ENCODE assay signal across 18 cellular contexts in the genomic region with DNA sequence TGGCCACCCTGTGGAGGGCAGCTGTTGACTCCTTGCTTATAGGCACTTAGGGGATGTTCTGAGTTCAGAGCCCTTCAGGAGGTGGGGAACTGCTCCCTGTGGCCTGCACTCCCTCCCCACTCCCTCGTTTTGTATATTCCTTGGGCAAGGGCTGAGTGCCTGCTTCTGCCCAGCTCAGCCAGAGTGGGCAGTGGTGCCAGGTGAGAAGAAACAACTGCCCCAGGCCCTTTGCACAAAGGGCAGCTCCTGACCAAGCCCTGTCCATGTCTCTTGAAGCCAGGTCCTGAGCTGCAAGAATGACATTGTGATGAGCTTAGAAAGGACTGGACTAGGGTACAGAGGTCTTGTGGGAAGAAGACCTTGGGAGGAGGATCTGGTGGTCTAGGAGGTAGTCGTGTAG. TPM values are rescaled to one million over a fixed set of nuclear protein-coding genes. Genes with fewer than 3 reads are reported as not detected.
DNase-seq lines count a peak whose midpoint lies in the region; ATAC-seq and TF ChIP-seq lines count a peak whose summit lies in the region.
"Had no signal": no experiment of that assay in that cellular context is flagged by ENCODE, and none has a peak within 500 bp of the region (broad histone marks: within the 10 kb centered on the region; RNA-seq: fewer than 3 reads in every experiment).

No MANE protein-coding gene starts in this region.

- no peaks in the 10 kb centered on the region for H4K20me1 ChIP-seq in PC-9 (ENCODE audit: insufficient read depth)

- H3K4me3 ChIP-seq in PC-9 (no peak overlapping the region), lower lobe of right lung (no peak overlapping the region), dorsolateral prefrontal cortex (no peak overlapping the region), prostate gland (no peak overlapping the region)
- H3K4me3 ChIP-seq: body of pancreas, right atrium auricular region, SJSA1 had no signal

- in situ Hi-C loops in KBM-7 (cut with MboI; ENCODE audit: low pct_unique_long_range_greater_than_20kb, low sequenced_read_pairs): loop anchor here (25.0 kb wide), 1 partner anchor 701 kb away; the partner anchor contains the start of gene MASP2

- TF ChIP-seq POLR2A in prostate gland (IDR thresholded peaks at IDR 0.05): no peak

- no TSS peak for BruUV-seq in PC-9 (replicated peaks; lab: Mats Ljungman, UMichigan)

- WGBS in prostate gland: 76% methylated on average over 2 of the region's 2 CpGs

- CTCF ChIA-PET in PC-9 (lab: Charles Lee): no interaction called here

- no peaks in the 10 kb centered on the region for H3K9me2 ChIP-seq in PC-9 (ENCODE audit: insufficient read depth)

- DNase-seq in activated T-cell treated with anti-CD3 and anti-CD28 coated beads, Interleukin-2, amount 50 U/mL, for 24 hours: no peak
- DNase-seq in activated T-cell treated with anti-CD3 and anti-CD28 coated beads for 4 hours (no peak), PC-9 (no peak), lower lobe of right lung (no peak), substantia nigra (lab: John Stamatoyannopoulos, UW) (no peak), dorsolateral prefrontal cortex (no peak), KBM-7 (no peak), prostate gland (ENCODE audit: low spot score) (no peak)
- DNase-seq: activated CD4-positive, alpha-beta T cell treated with anti-CD3 and anti-CD28 coated beads, Interleukin-2, amount 50 U/mL, for 48 hours; activated gamma-delta T cell treated with Interleukin-2 at 50 U/mL for 16 hours; body of pancreas; hippocampal formation; left colon; NCI-H1105; NCI-H2227 treated with DMSO at 0.1 percent for 48 hours; stimulated activated CD4-positive, alpha-beta T cell treated with anti-CD3 and anti-CD28 coated beads, Interleukin-2, amount 100 ng/mL, for 24 hours had no signal

- TF ChIP-seq CTCF in PC-9 (conservative IDR thresholded peaks at IDR 0.05): no peak
- no peak for TF ChIP-seq CTCF in lower lobe of right lung (IDR thresholded peaks at IDR 0.05)
- TF ChIP-seq CTCF in dorsolateral prefrontal cortex (IDR thresholded peaks at IDR 0.05 in 54 of 56, conservative IDR thresholded peaks at IDR 0.05 in 2 of 56; ENCODE audit: low read depth in 1 of 56, partially characterized antibody in 56 of 56): no peak
- no peak for TF ChIP-seq CTCF in prostate gland (IDR thresholded peaks at IDR 0.05)

- no peaks in the 10 kb centered on the region for H3K27me3 ChIP-seq in PC-9 (ENCODE audit: insufficient read depth, low read depth)
- no peaks in the 10 kb centered on the region for H3K27me3 ChIP-seq in lower lobe of right lung (ENCODE audit: low read depth)
- no peaks in the 10 kb centered on the region for H3K27me3 ChIP-seq in dorsolateral prefrontal cortex
- H3K27me3 ChIP-seq in prostate gland (replicated peaks; ENCODE audit: insufficient read depth): no peaks in the 10 kb centered on the region
- H3K27me3 ChIP-seq: body of pancreas, right atrium auricular region, SJSA1 had no signal

- no peaks in the 10 kb centered on the region for H3K36me3 ChIP-seq in PC-9 (ENCODE audit: low read depth)
- no peaks in the 10 kb centered on the region for H3K36me3 ChIP-seq in lower lobe of right lung
- no peaks in the 10 kb centered on the region for H3K36me3 ChIP-seq in prostate gland
- H3K36me3 ChIP-seq: right atrium auricular region, SJSA1 had no signal

- H3K27ac Mint-ChIP-seq in activated T-cell treated with anti-CD3 and anti-CD28 coated beads, Interleukin-2, amount 50 U/mL, for 24 hours: peak overlapping the region; percentile 29

- H3K36me3 Mint-ChIP-seq in activated T-cell treated with anti-CD3 and anti-CD28 coated beads, Interleukin-2, amount 50 U/mL, for 24 hours (ENCODE audit: low read depth): peaks cover 5% of the 10 kb centered on the region

- no peak overlapping the region for H3K4me3 Mint-ChIP-seq in activated T-cell treated with anti-CD3 and anti-CD28 coated beads, Interleukin-2, amount 50 U/mL, for 24 hours

- no peaks in the 10 kb centered on the region for H3K27me3 Mint-ChIP-seq in activated T-cell treated with anti-CD3 and anti-CD28 coated beads, Interleukin-2, amount 50 U/mL, for 24 hours

- peaks cover 62% of the 10 kb centered on the region for H3K4me1 Mint-ChIP-seq in activated T-cell treated with anti-CD3 and anti-CD28 coated beads, Interleukin-2, amount 50 U/mL, for 24 hours (ENCODE audit: low read depth)

- no peak for ATAC-seq in lower lobe of right lung
- ATAC-seq: body of pancreas, left colon had no signal

- intact Hi-C loops in PC-9 (cut with micrococcal nuclease; ENCODE audit: unreplicated experiment): loop anchor here (5.0 to 10.0 kb wide), 4 partner anchors 49 to 157 kb away; partner anchors contain the start of genes CLCN6 and MTHFR
- intact Hi-C loops in lower lobe of right lung (cut with DNase I): no loop called here
- intact Hi-C loops in dorsolateral prefrontal cortex (cut with DNase I): loop anchor here in 1 of 2 donors (5.0 to 10.0 kb wide), 2 partner anchors 69 to 463 kb away; partner anchors contain the start of genes CLCN6, MTHFR and UBIAD1
- intact Hi-C loops in prostate gland (cut with DNase I): loop anchor here (5.0 kb wide), 3 partner anchors 49 to 64 kb away; partner anchors contain the start of gene MAD2L2

- POLR2A ChIA-PET in PC-9 (lab: Charles Lee; ENCODE audit: unreplicated experiment): no interaction called here

- H3K9me3 Mint-ChIP-seq in activated T-cell treated with anti-CD3 and anti-CD28 coated beads, Interleukin-2, amount 50 U/mL, for 24 hours: no peaks in the 10 kb centered on the region

- peak overlapping the region; percentile 76 for H3K4me2 ChIP-seq in PC-9

- no peak overlapping the region for H2AFZ ChIP-seq in PC-9

- peaks cover 14% of the 10 kb centered on the region; the same call in 1 of the 2 replicates for H3F3A ChIP-seq in PC-9 (ENCODE audit: insufficient read depth, low read depth)

- H3K9me3 ChIP-seq in PC-9 (ENCODE audit: insufficient read depth, low read depth): no peaks in the 10 kb centered on the region
- no peaks in the 10 kb centered on the region for H3K9me3 ChIP-seq in lower lobe of right lung
- no peaks in the 10 kb centered on the region for H3K9me3 ChIP-seq in prostate gland
- H3K9me3 ChIP-seq: body of pancreas, right atrium auricular region, SJSA1 had no signal

- H3K27ac ChIP-seq in PC-9 (peak overlapping the region; percentile 96), lower lobe of right lung (peak overlapping the region; percentile 91), substantia nigra (ENCODE audit: low read depth, low read length, poor library complexity, severe bottlenecking) (peak overlapping the region; percentile 35), dorsolateral prefrontal cortex (peak overlapping the region in 2 of 59 donors; percentile 1 to 88), prostate gland (peak overlapping the region in 1 of 2 donors; percentile 95)
- H3K27ac ChIP-seq: SJSA1 had no signal

- H3K4me1 ChIP-seq in PC-9 (replicated peaks; ENCODE audit: insufficient read depth) (peaks cover 9% of the 10 kb centered on the region), lower lobe of right lung (peaks cover 62% of the 10 kb centered on the region), prostate gland (replicated peaks) (peaks cover 26% of the 10 kb centered on the region)

- H3K79me2 ChIP-seq in PC-9 (ENCODE audit: low read depth): peaks cover 14% of the 10 kb centered on the region

RNA-seq across cellular contexts. Expression of gene AGTRAP, which starts 2.2 kb away (rescaled TPM):
- 75.5 and 77.7 TPM in 2 replicates for total RNA-seq in PC-9 (2021)
- total RNA-seq in lower lobe of right lung: 64.5 TPM
- total RNA-seq in dorsolateral prefrontal cortex: 10 to 100 TPM in 113 of 120 experiments, 1 to 10 TPM in 7; 5.0 to 40.1 (median 15.7) TPM
- total RNA-seq in prostate gland: 100 to 1,000 TPM; 114 to 123 TPM

RNA-seq across cellular contexts. Expression of gene C1orf167, which starts 23.9 kb away (rescaled TPM):
- total RNA-seq in PC-9 (2021): not detected in 2 replicates
- total RNA-seq in lower lobe of right lung: 2.2 TPM
- 1 to 10 TPM in 2 of 120 experiments, under 1 TPM in 23, not detected in 95; 0.14 to 1.8 (median 0.57) TPM for total RNA-seq in dorsolateral prefrontal cortex
- total RNA-seq in prostate gland: 1 to 10 TPM in 1 of 2 donors, not detected in 1; 10.0 TPM
- total RNA-seq: body of pancreas, left colon, SJSA1 had no signal

RNA-seq across cellular contexts. Expression of gene DRAXIN, which starts 46.6 kb away (rescaled TPM):
- not detected in 2 replicates for total RNA-seq in PC-9 (2021)
- total RNA-seq in lower lobe of right lung: 0.24 TPM
- 1 to 10 TPM in 59 of 120 experiments, under 1 TPM in 61; 0.26 to 3.8 (median 0.99) TPM for total RNA-seq in dorsolateral prefrontal cortex
- under 1 TPM; 0.05 to 0.51 TPM for total RNA-seq in prostate gland
- total RNA-seq: body of pancreas, right atrium auricular region, SJSA1 had no signal

RNA-seq across cellular contexts. Expression of gene MAD2L2, which starts 57.1 kb away (rescaled TPM):
- total RNA-seq in PC-9 (2021): 52.9 and 58.9 TPM in 2 replicates
- total RNA-seq in lower lobe of right lung: 20.8 TPM
- 10 to 100 TPM; 15.8 to 42.3 (median 25.8) TPM for total RNA-seq in dorsolateral prefrontal cortex
- 10 to 100 TPM; 37.3 to 67.8 TPM for total RNA-seq in prostate gland
